In genomic region chr12:28050606-28051005, GRCh38 we compare ENCODE assay signal across 31 cellular contexts.
DNase-seq lines count a peak whose midpoint lies in the region; ATAC-seq and TF ChIP-seq lines count a peak whose summit lies in the region.
"Had no signal": no experiment of that assay in that cellular context is flagged by ENCODE, and none has a peak within 500 bp of the region (broad histone marks: within the 10 kb centered on the region; RNA-seq: fewer than 3 reads in every experiment).

No MANE protein-coding gene starts in this region.

- DNase-seq in DMS 273 (lab: John Stamatoyannopoulos, UW; ENCODE audit: unreplicated experiment) (peak; percentile 17), DMS 273 treated with DMSO at 0.1 percent for 48 hours (lab: John Stamatoyannopoulos, UW) (no peak), SW480 (ENCODE audit: low spot score) (peak; percentile 54), esophagus squamous epithelium (lab: John Stamatoyannopoulos, UW) (no peak), renal cortical epithelial cell (ENCODE audit: low read depth) (peak; percentile 82), HuH-7 (ENCODE audit: low spot score) (no peak), SHP77 treated with DMSO at 0.1 percent for 48 hours (lab: John Stamatoyannopoulos, UW) (no peak)
- DNase-seq: activated CD4-positive, alpha-beta T cell treated with anti-CD3 and anti-CD28 coated beads, Interleukin-2, amount 50 U/mL, for 48 hours; activated T-cell treated with anti-CD3 and anti-CD28 coated beads, Interleukin-2, amount 50 U/mL, for 48 hours; DMS79 treated with DMSO at 0.1 percent for 48 hours; hypothalamus; immature natural killer cell; Kasumi-1; left lung; NCI-H1436 treated with DMSO at 0.1 percent for 48 hours; NCI-H2107; NCI-H345; pancreas; small intestine; stimulated activated naive CD4-positive, alpha-beta T cell; T-helper 17 cell had no signal

- H3K27ac ChIP-seq in esophagus squamous epithelium: peak overlapping the region in 3 of 4 donors; percentile 45 to 59 (median 55)
- H3K27ac ChIP-seq: 22Rv1, C4-2B, esophagus muscularis mucosa, gastroesophageal sphincter, left lung, neural progenitor cell, pancreas, SJSA1, thoracic aorta had no signal

- no peaks in the 10 kb centered on the region for H3K9me3 ChIP-seq in esophagus squamous epithelium
- H3K9me3 ChIP-seq: esophagus muscularis mucosa, pancreas, SJSA1 had no signal

- intact Hi-C loops in esophagus squamous epithelium (cut with DNase I): no loop called here

- H3K36me3 ChIP-seq in esophagus squamous epithelium: no peaks in the 10 kb centered on the region
- H3K36me3 ChIP-seq: esophagus muscularis mucosa, gastroesophageal sphincter, left lung, neural progenitor cell, pancreas, SJSA1, thoracic aorta had no signal

- H3K27me3 ChIP-seq in esophagus squamous epithelium: no peaks in the 10 kb centered on the region
- H3K27me3 ChIP-seq: esophagus muscularis mucosa, gastroesophageal sphincter, left lung, neural progenitor cell, pancreas, SJSA1 had no signal

- H3K4me1 ChIP-seq in esophagus squamous epithelium: peaks cover 0 to 41% (median 5%) of the 10 kb centered on the region in 3 donors
- H3K4me1 ChIP-seq: esophagus muscularis mucosa, gastroesophageal sphincter, left lung, neural progenitor cell, pancreas, SJSA1 had no signal

- no peak overlapping the region for H3K4me3 ChIP-seq in esophagus squamous epithelium
- H3K4me3 ChIP-seq: esophagus muscularis mucosa, gastroesophageal sphincter, left lung, neural progenitor cell, pancreas, SJSA1, thoracic aorta had no signal

- no peak for TF ChIP-seq POLR2A in esophagus squamous epithelium (IDR thresholded peaks at IDR 0.05)

- no peak for ATAC-seq in HG02623 (IDR thresholded peaks at IDR 0.05; ENCODE audit: unreplicated experiment)
- ATAC-seq: activated CD4-positive, CD25-positive, alpha-beta regulatory T cell treated with anti-CD3 and anti-CD28 coated beads, Interleukin-2, amount 50 U/mL, for 24 hours; gastroesophageal sphincter; left lung; Panc1; pancreas; T-helper 17 cell had no signal

- WGBS in esophagus squamous epithelium, 2 donors: 52 to 55% methylated on average over 2 of the region's 2 CpGs

- TF ChIP-seq CTCF in esophagus squamous epithelium (IDR thresholded peaks at IDR 0.05): no peak

Comparison
In these comparisons a context has a peak if more than half of its experiments do, and no peak if none do; other contexts are left out.
1. DNase-seq: peak in DMS 273 (single experiment), SW480 (single experiment) and renal cortical epithelial cell (single experiment); none in DMS 273 treated with DMSO at 0.1 percent for 48 hours (single experiment), esophagus squamous epithelium (single experiment), HuH-7 (single experiment) and SHP77 treated with DMSO at 0.1 percent for 48 hours (single experiment).